16 cellular contexts compared by ENCODE assay signal in genomic region chr11:118275184-118275583, GRCh38. TPM values are rescaled to one million over a fixed set of nuclear protein-coding genes. Genes with fewer than 3 reads are reported as not detected.
DNase-seq lines count a peak whose midpoint lies in the region; ATAC-seq and TF ChIP-seq lines count a peak whose summit lies in the region.
"Had no signal": no experiment of that assay in that cellular context is flagged by ENCODE, and none has a peak within 500 bp of the region (broad histone marks: within the 10 kb centered on the region; RNA-seq: fewer than 3 reads in every experiment).

No MANE protein-coding gene starts in this region.

- no peaks in the 10 kb centered on the region for H4K20me1 ChIP-seq in PC-3 (ENCODE audit: low read length)
- H4K20me1 ChIP-seq: BLaER1 treated with 17β-estradiol and CSF1 and Interleukin-3, amounts not matched to agents 10 nM and 100 nM had no signal

- H3K4me3 ChIP-seq in PC-3 (ENCODE audit: low read length) (no peak overlapping the region), prostate gland (no peak overlapping the region)
- H3K4me3 ChIP-seq: BLaER1 treated with 17β-estradiol and CSF1 and Interleukin-3, amounts not matched to agents 10 nM and 100 nM; pancreas had no signal

- no peaks in the 10 kb centered on the region for H3K79me2 ChIP-seq in PC-3 (ENCODE audit: low read length)

- intact Hi-C loops in PC-3 (cut with micrococcal nuclease): no loop called here
- intact Hi-C loops in prostate gland (cut with DNase I): no loop called here

- CTCF ChIA-PET in PC-3 (lab: Charles Lee): interaction anchor here (0.5 to 0.7 kb wide), 2 partner anchors 25 to 76 kb away, joined by 3 to 5 read pairs; no protein-coding TSS in a partner anchor

- no peaks in the 10 kb centered on the region for H3K9me2 ChIP-seq in PC-3 (replicated peaks; ENCODE audit: low read length)

- ATAC-seq in PC-3: peak; percentile 37
- no peak for ATAC-seq in GM21390 (IDR thresholded peaks at IDR 0.05; ENCODE audit: unreplicated experiment)
- no peak for ATAC-seq in GM21576 (IDR thresholded peaks at IDR 0.05; ENCODE audit: unreplicated experiment)
- ATAC-seq: Panc1 had no signal

- H3K36me3 ChIP-seq in PC-3 (ENCODE audit: low read depth, low read length) (no peaks in the 10 kb centered on the region), prostate gland (no peaks in the 10 kb centered on the region)
- H3K36me3 ChIP-seq: BLaER1 treated with 17β-estradiol and CSF1 and Interleukin-3, amounts not matched to agents 10 nM and 100 nM; pancreas had no signal

- no peak overlapping the region for H2AFZ ChIP-seq in PC-3 (ENCODE audit: low read length)

- H3K27ac ChIP-seq in PC-3 (ENCODE audit: low read length) (peak overlapping the region; percentile 66), epithelial cell of prostate (peak overlapping the region; percentile 93), prostate gland (peak overlapping the region; percentile 47 to 66)
- H3K27ac ChIP-seq: BLaER1 treated with 17β-estradiol and CSF1 and Interleukin-3, amounts not matched to agents 10 nM and 100 nM had no signal

- H3F3A ChIP-seq in PC-3 (ENCODE audit: low read length, unreplicated experiment): no peaks in the 10 kb centered on the region

- TF ChIP-seq CTCF in PC-3 (conservative IDR thresholded peaks at IDR 0.05; ENCODE audit: low read depth, low read length) (no peak), prostate gland (IDR thresholded peaks at IDR 0.05) (no peak)

- H3K27me3 ChIP-seq in PC-3 (ENCODE audit: low read length): no peaks in the 10 kb centered on the region
- no peaks in the 10 kb centered on the region for H3K27me3 ChIP-seq in prostate gland (replicated peaks; ENCODE audit: insufficient read depth)
- H3K27me3 ChIP-seq: BLaER1 treated with 17β-estradiol and CSF1 and Interleukin-3, amounts not matched to agents 10 nM and 100 nM; pancreas had no signal

- peak; percentile 30 for TF ChIP-seq POLR2A in prostate gland (IDR thresholded peaks at IDR 0.05)

- no TSS peak for BruUV-seq in PC-3 (replicated peaks; lab: Mats Ljungman, UMichigan)

- peak overlapping the region; percentile 40; the same call in 1 of the 2 replicates for H3K9ac ChIP-seq in PC-3 (ENCODE audit: low read length)
- H3K9ac ChIP-seq: BLaER1 treated with 17β-estradiol and CSF1 and Interleukin-3, amounts not matched to agents 10 nM and 100 nM had no signal

- POLR2A ChIA-PET in PC-3 (lab: Charles Lee; ENCODE audit: unreplicated experiment): no interaction called here

- H3K4me1 ChIP-seq in PC-3 (ENCODE audit: insufficient read depth, low read length) (peaks cover 43% of the 10 kb centered on the region), prostate gland (replicated peaks) (peaks cover 5% of the 10 kb centered on the region)

- peak overlapping the region; percentile 36; the same call in 1 of the 2 replicates for H3K4me2 ChIP-seq in PC-3 (ENCODE audit: low read length)

- WGBS in prostate gland: 29% methylated on average over 4 of the region's 4 CpGs

- DNase-seq in Daoy (ENCODE audit: low read depth): peak; percentile 49
- peak; percentile 94 for DNase-seq in PC-3
- no peak for DNase-seq in epithelial cell of prostate (ENCODE audit: low read depth, low spot score)
- peak; percentile 39 for DNase-seq in prostate gland (ENCODE audit: low spot score)
- no peak for DNase-seq in NCI-H446 treated with DMSO at 0.1 percent for 48 hours (lab: John Stamatoyannopoulos, UW)
- DNase-seq: anterior cingulate cortex; effector CD8-positive, alpha-beta T cell; GDM1; NCI-H1092; pancreas; stimulated activated CD4-positive, alpha-beta T cell treated with anti-CD3 and anti-CD28 coated beads, Interleukin-2, amount 100 ng/mL, for 24 hours had no signal

- H3K9me3 ChIP-seq in PC-3 (ENCODE audit: low read length) (no peaks in the 10 kb centered on the region), prostate gland (no peaks in the 10 kb centered on the region)
- H3K9me3 ChIP-seq: BLaER1 treated with 17β-estradiol and CSF1 and Interleukin-3, amounts not matched to agents 10 nM and 100 nM; pancreas had no signal

RNA-seq across cellular contexts. Expression of gene MPZL2, which starts 11.1 kb away (rescaled TPM):
- total RNA-seq in Daoy (2014; rRNA removed; shearing (Covaris generic)): 0.17 TPM in 1 of 2 replicates, not detected in the other
- total RNA-seq in PC-3 (2014; rRNA removed) (40.6 and 51.5 TPM in 2 replicates), prostate gland (100 to 1,000 TPM in 1 of 2 donors, 10 to 100 TPM in 1; 73.7 to 103 TPM)

RNA-seq across cellular contexts. Expression of gene MPZL3, which starts 23.0 kb away (rescaled TPM):
- 5.0 and 7.1 TPM in 2 replicates for total RNA-seq in Daoy (2014; rRNA removed; shearing (Covaris generic))
- total RNA-seq in PC-3 (2014; rRNA removed): 7.0 and 8.4 TPM in 2 replicates
- 10 to 100 TPM in 1 of 2 donors, 1 to 10 TPM in 1; 6.2 to 13.0 TPM for total RNA-seq in prostate gland

RNA-seq across cellular contexts. Expression of gene CD3E, which starts 29.3 kb away (rescaled TPM):
- not detected in 2 replicates for total RNA-seq in Daoy (2014; rRNA removed; shearing (Covaris generic))
- total RNA-seq in PC-3 (2014; rRNA removed) (not detected in 2 replicates), prostate gland (1 to 10 TPM; 2.8 to 4.6 TPM)
- total RNA-seq: NCI-H460 had no signal

RNA-seq across cellular contexts. Expression of gene JAML, which starts 50.4 kb away (rescaled TPM):
- not detected in 2 replicates for total RNA-seq in Daoy (2014; rRNA removed; shearing (Covaris generic))
- total RNA-seq in PC-3 (2014; rRNA removed): not detected in 2 replicates
- 1 to 10 TPM; 2.3 to 8.5 TPM for total RNA-seq in prostate gland
- total RNA-seq: NCI-H460 had no signal

Comparison
In these comparisons a context has a peak if more than half of its experiments do, and no peak if none do; other contexts are left out.
1. DNase-seq: peak in Daoy (single experiment), PC-3 (single experiment) and prostate gland (single experiment); none in epithelial cell of prostate (single experiment) and NCI-H446 treated with DMSO at 0.1 percent for 48 hours (single experiment).
2. RNA of gene MPZL2, which starts 11.1 kb away (total RNA-seq): 73.7 to 103 TPM in prostate gland and 40.6 to 51.5 TPM in PC-3; 0.17 TPM in Daoy; every median in the first group is over 10 times any median in the second.
3. Peak in every context shown above with its lines, with median percentiles within 50 percentile points of each other: H3K27ac ChIP-seq.